20 cellular contexts compared by ENCODE assay signal in the genomic region with DNA sequence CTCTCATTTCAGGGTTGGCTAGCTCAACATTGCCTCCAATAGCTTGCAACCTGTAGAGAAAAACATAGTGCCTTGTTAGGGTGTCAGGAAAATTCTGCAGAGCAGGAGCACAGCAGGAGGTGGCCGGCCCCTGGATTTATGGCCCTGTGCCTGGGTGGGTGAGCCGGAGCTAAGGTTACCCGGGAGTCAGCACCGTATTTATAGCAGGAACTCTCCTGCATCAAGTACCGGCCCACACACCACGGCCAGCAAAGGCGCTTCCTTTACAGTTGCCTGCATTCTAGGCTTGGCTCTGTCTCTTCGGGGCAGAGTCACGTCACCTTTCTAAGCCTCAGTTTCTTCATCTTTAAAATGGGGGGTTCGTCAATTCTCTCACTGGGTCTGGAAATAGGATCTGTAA. TPM values are rescaled to one million over a fixed set of nuclear protein-coding genes. Genes with fewer than 3 reads are reported as not detected.
DNase-seq lines count a peak whose midpoint lies in the region; ATAC-seq and TF ChIP-seq lines count a peak whose summit lies in the region.
"Had no signal": no experiment of that assay in that cellular context is flagged by ENCODE, and none has a peak within 500 bp of the region (broad histone marks: within the 10 kb centered on the region; RNA-seq: fewer than 3 reads in every experiment).

No MANE protein-coding gene starts in this region.

- peak in 7 of 8 donors; percentile 13 to 55 (median 40) for ATAC-seq in heart right ventricle
- no peak for ATAC-seq in stimulated activated effector memory CD8-positive, alpha-beta T cell treated with anti-CD3 and anti-CD28 coated beads, Interleukin-12 subunit alpha, Interleukin-12 subunit beta, amount 100 ng/mL, for 72 hours
- no peak for ATAC-seq in HG03196 (IDR thresholded peaks at IDR 0.05; ENCODE audit: unreplicated experiment)
- ATAC-seq: GM12878, GM23338, HCT116 had no signal

- intact Hi-C loops in heart right ventricle (cut with DNase I) = loop anchor here in 1 of 10 donors (5.0 kb wide), 1 partner anchor 47 kb away; no protein-coding TSS in a partner anchor

- H3K4me1 ChIP-seq in heart right ventricle = peaks cover 5 to 83% (median 49%) of the 10 kb centered on the region in 9 donors
- H3K4me1 ChIP-seq in muscle layer of colon (ENCODE audit: insufficient read depth, low read length) = peaks cover 37% of the 10 kb centered on the region
- H3K4me1 ChIP-seq in stomach smooth muscle (ENCODE audit: control insufficient read depth, insufficient read depth, low read length) = peaks cover 81% of the 10 kb centered on the region

- no peak overlapping the region for H3K4me3 Mint-ChIP-seq in stimulated activated effector memory CD8-positive, alpha-beta T cell treated with anti-CD3 and anti-CD28 coated beads, Interleukin-12 subunit alpha, Interleukin-12 subunit beta, amount 100 ng/mL, for 72 hours
- H3K4me3 Mint-ChIP-seq: GM23338 had no signal

- H3K27ac ChIP-seq in heart right ventricle (peak overlapping the region in 8 of 10 donors; percentile 71 to 97 (median 90)), muscle layer of colon (ENCODE audit: low read depth, low read length) (peak overlapping the region; percentile 29), stomach smooth muscle (ENCODE audit: low read length) (peak overlapping the region; percentile 80)
- H3K27ac ChIP-seq: BLaER1, HL-60 had no signal

- TF ChIP-seq RAD21 in Ishikawa (IDR thresholded peaks at IDR 0.05; ENCODE audit: low read depth) = no peak

- H3K36me3 Mint-ChIP-seq in stimulated activated effector memory CD8-positive, alpha-beta T cell treated with anti-CD3 and anti-CD28 coated beads, Interleukin-12 subunit alpha, Interleukin-12 subunit beta, amount 100 ng/mL, for 72 hours = no peaks in the 10 kb centered on the region

- TF ChIP-seq CTCF in heart right ventricle (IDR thresholded peaks at IDR 0.05) = no peak

- H3K9me3 ChIP-seq in heart right ventricle (no peaks in the 10 kb centered on the region), muscle layer of colon (ENCODE audit: low read length) (no peaks in the 10 kb centered on the region), stomach smooth muscle (ENCODE audit: control insufficient read depth in 2 of 2, low read length in 2 of 2) (no peaks in the 10 kb centered on the region)
- H3K9me3 ChIP-seq: BLaER1 had no signal

- H3K27me3 ChIP-seq in heart right ventricle (peaks cover 0 to 18% (median 0%) of the 10 kb centered on the region in 7 donors), muscle layer of colon (ENCODE audit: control insufficient read depth in 1 of 2, insufficient read depth in 2 of 2, low read length in 2 of 2) (no peaks in the 10 kb centered on the region), stomach smooth muscle (ENCODE audit: control insufficient read depth in 1 of 2, insufficient read depth in 2 of 2, low read length in 2 of 2) (no peaks in the 10 kb centered on the region)

- H3K36me3 ChIP-seq in heart right ventricle (no peaks in the 10 kb centered on the region), muscle layer of colon (ENCODE audit: insufficient read depth, low read length) (no peaks in the 10 kb centered on the region), stomach smooth muscle (ENCODE audit: control insufficient read depth in 2 of 2, insufficient read depth in 2 of 2, low read length in 2 of 2) (peaks cover 0 to 3% of the 10 kb centered on the region in 2 donors)
- H3K36me3 ChIP-seq: BLaER1 had no signal

- TF ChIP-seq EP300 in Ishikawa (IDR thresholded peaks at IDR 0.05; ENCODE audit: borderline replicate concordance) = no peak

- H3K9ac ChIP-seq in muscle layer of colon (ENCODE audit: low read length) (no peak overlapping the region), stomach smooth muscle (ENCODE audit: low read length in 2 of 2) (peak overlapping the region in 1 of 2 donors; percentile 13)
- H3K9ac ChIP-seq: BLaER1 had no signal

- 31 to 42% methylated on average over 10 of the region's 10 CpGs for WGBS in heart right ventricle, 2 donors

- H3K9me3 Mint-ChIP-seq in stimulated activated effector memory CD8-positive, alpha-beta T cell treated with anti-CD3 and anti-CD28 coated beads, Interleukin-12 subunit alpha, Interleukin-12 subunit beta, amount 100 ng/mL, for 72 hours = no peaks in the 10 kb centered on the region

- H3K4me3 ChIP-seq in heart right ventricle (peak overlapping the region in 4 of 10 donors; percentile 5 to 73 (median 56)), muscle layer of colon (ENCODE audit: low read depth in 1 of 2, low read length in 2 of 2) (peak overlapping the region in 1 of 2 donors; percentile 66), stomach smooth muscle (ENCODE audit: low read length in 2 of 2) (peak overlapping the region in 1 of 2 donors; percentile 85)
- H3K4me3 ChIP-seq: BLaER1, GM12878, GM23338 had no signal

- no peak overlapping the region for H3K27ac Mint-ChIP-seq in stimulated activated effector memory CD8-positive, alpha-beta T cell treated with anti-CD3 and anti-CD28 coated beads, Interleukin-12 subunit alpha, Interleukin-12 subunit beta, amount 100 ng/mL, for 72 hours
- H3K27ac Mint-ChIP-seq: GM23338 had no signal

- peak; percentile 59 to 61 for DNase-seq in heart right ventricle
- DNase-seq in activated CD8-positive, alpha-beta memory T cell treated with anti-CD3 and anti-CD28 coated beads, Interleukin-2, amount 50 U/mL, for 48 hours = no peak
- no peak for DNase-seq in stimulated activated effector memory CD8-positive, alpha-beta T cell treated with anti-CD3 and anti-CD28 coated beads, Interleukin-12 subunit alpha, Interleukin-12 subunit beta, amount 100 ng/mL, for 72 hours (ENCODE audit: low spot score in 2 of 2)
- DNase-seq: GDM1, KBM-7, MV-4-11, NCI-H1417, NCI-H1930, NCI-H446, NCI-H748 treated with DMSO at 0.1 percent for 48 hours, RPMI8226 had no signal

- no peaks in the 10 kb centered on the region for H3K4me1 Mint-ChIP-seq in stimulated activated effector memory CD8-positive, alpha-beta T cell treated with anti-CD3 and anti-CD28 coated beads, Interleukin-12 subunit alpha, Interleukin-12 subunit beta, amount 100 ng/mL, for 72 hours

TF ChIP-seq in Ishikawa, 13 proteins besides CTCF, POLR2A, EP300 and RAD21:
- no peak for TF ChIP-seq USF1 (IDR thresholded peaks at IDR 0.05)
- no peak for TF ChIP-seq EGR1 (IDR thresholded peaks at IDR 0.05)
- TF ChIP-seq YY1 (IDR thresholded peaks at IDR 0.05; ENCODE audit: low read depth) = no peak
- TF ChIP-seq TCF12 (IDR thresholded peaks at IDR 0.05; ENCODE audit: low read depth) = 0 out of 2 replicates have a peak, but pooled peaks have one; percentile 32
- TF ChIP-seq TEAD4 (IDR thresholded peaks at IDR 0.05) = 0 out of 2 replicates have a peak, but pooled peaks have one; percentile 3
- peak; percentile 30 for TF ChIP-seq NFIC (IDR thresholded peaks at IDR 0.05)
- 0 out of 2 replicates have a peak, but pooled peaks have one; percentile 26 for TF ChIP-seq FOXM1 (IDR thresholded peaks at IDR 0.05; ENCODE audit: borderline replicate concordance, low read depth)
- no peak for TF ChIP-seq REST (IDR thresholded peaks at IDR 0.05; ENCODE audit: low read depth)

RNA-seq across cellular contexts. Expression of gene EML1, which starts 52.8 kb away (rescaled TPM):
- total RNA-seq in heart right ventricle = 10 to 100 TPM; 28.6 to 49.2 (median 36.3) TPM
- polyA plus RNA-seq in heart right ventricle = 10 to 100 TPM in 1 of 2 donors, 1 to 10 TPM in 1; 9.1 to 11.0 TPM

RNA-seq across cellular contexts. Expression of gene CYP46A1, which starts 56.3 kb away (rescaled TPM):
- total RNA-seq in heart right ventricle = 1 to 10 TPM; 2.0 to 6.1 (median 3.9) TPM
- 1 to 10 TPM; 1.5 to 2.3 TPM for polyA plus RNA-seq in heart right ventricle
- total RNA-seq: GM12878 had no signal

Comparison
In these comparisons a context has a peak if more than half of its experiments do, and no peak if none do; other contexts are left out.
1. ATAC-seq: peak in heart right ventricle (7 of 8); none in stimulated activated effector memory CD8-positive, alpha-beta T cell treated with anti-CD3 and anti-CD28 coated beads, Interleukin-12 subunit alpha, Interleukin-12 subunit beta, amount 100 ng/mL, for 72 hours (single experiment) and HG03196 (single experiment).
2. DNase-seq: peak in heart right ventricle (2 of 2); none in activated CD8-positive, alpha-beta memory T cell treated with anti-CD3 and anti-CD28 coated beads, Interleukin-2, amount 50 U/mL, for 48 hours (single experiment) and stimulated activated effector memory CD8-positive, alpha-beta T cell treated with anti-CD3 and anti-CD28 coated beads, Interleukin-12 subunit alpha, Interleukin-12 subunit beta, amount 100 ng/mL, for 72 hours (0 of 2).
3. H3K27ac ChIP-seq: peak in every context shown above with its lines; median percentile 90 in heart right ventricle; 80 in stomach smooth muscle; 29 in muscle layer of colon.